In the genomic region with DNA sequence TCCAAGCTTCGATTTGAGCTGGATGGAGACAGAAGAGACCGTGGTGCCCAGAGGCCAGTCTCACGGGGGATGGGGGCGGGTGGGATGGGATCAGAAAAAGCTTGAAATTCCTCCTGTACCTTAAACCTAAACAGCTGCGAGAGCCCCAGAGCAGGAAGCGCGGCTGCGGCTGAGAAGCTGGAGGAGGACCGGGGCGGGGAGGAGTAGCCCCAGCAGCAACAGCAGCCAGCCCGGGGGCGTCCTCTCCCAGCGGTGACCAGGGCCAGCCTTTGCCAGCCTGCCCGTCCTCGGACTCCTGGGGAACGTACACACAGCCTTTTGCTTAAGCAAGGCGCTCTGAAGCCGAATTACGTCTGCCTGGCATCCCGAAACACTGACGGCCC, we compare ENCODE assay signal across 8 cellular contexts. TPM values are rescaled to one million over a fixed set of nuclear protein-coding genes. Genes with fewer than 3 reads are reported as not detected.
DNase-seq lines count a peak whose midpoint lies in the region; ATAC-seq and TF ChIP-seq lines count a peak whose summit lies in the region.

No MANE protein-coding gene starts in this region.

- H3K4me3 ChIP-seq in Caco-2 (ENCODE audit: low read depth, low read length) (peak overlapping the region; percentile 42), HL-60 (replicated peaks; ENCODE audit: insufficient read depth, low read length) (peak overlapping the region; percentile 55), left lung (peak overlapping the region; percentile 29 to 39), tibial nerve (peak overlapping the region; percentile 26 to 52 (median 46))

- no peak overlapping the region for H3K27ac ChIP-seq in HL-60 (replicated peaks)
- no peak overlapping the region for H3K27ac ChIP-seq in left lung
- no peak overlapping the region for H3K27ac ChIP-seq in tibial nerve

- BruUV-seq in Caco-2 (replicated peaks; lab: Mats Ljungman, UMichigan) = no TSS peak

- no peak for TF ChIP-seq POLR2A in tibial nerve (IDR thresholded peaks at IDR 0.05)

- POLR2A ChIA-PET in Caco-2 (lab: Charles Lee) = no interaction called here

- CTCF ChIA-PET in Caco-2 (lab: Charles Lee) = interaction anchor here (1.1 to 1.6 kb wide), 4 partner anchors 17 to 254 kb away, joined by 3 to 7 read pairs (median 4); a partner anchor contains a TSS

- H3K27me3 Mint-ChIP-seq in Caco-2 (ENCODE audit: insufficient read depth, unreplicated experiment) = peaks cover 24% of the 10 kb centered on the region

- WGBS in tibial nerve, 2 donors = 6% methylated on average over 20 of the region's 21 CpGs

- no peaks in the 10 kb centered on the region for H3K4me1 Mint-ChIP-seq in Caco-2 (ENCODE audit: low read depth, unreplicated experiment)

- H3K9me3 Mint-ChIP-seq in Caco-2 (ENCODE audit: unreplicated experiment) = no peaks in the 10 kb centered on the region

- no peak overlapping the region for H3K27ac Mint-ChIP-seq in Caco-2 (ENCODE audit: unreplicated experiment)

- intact Hi-C loops in Caco-2 (cut with micrococcal nuclease; ENCODE audit: unreplicated experiment) (loop anchor here (2.0 kb wide), 2 partner anchors 26 to 234 kb away; no protein-coding TSS in a partner anchor), left lung (cut with DNase I) (no loop called here)

- peaks cover 2% of the 10 kb centered on the region; the same call in 1 of the 2 replicates for H3K27me3 ChIP-seq in Caco-2 (replicated peaks; ENCODE audit: control insufficient read depth, insufficient read depth, low read length)
- H3K27me3 ChIP-seq in HL-60 (ENCODE audit: insufficient read depth, poor library complexity, severe bottlenecking) = peaks cover 17% of the 10 kb centered on the region
- peaks cover 67 to 80% of the 10 kb centered on the region in 2 donors for H3K27me3 ChIP-seq in left lung
- peaks cover 15 to 70% of the 10 kb centered on the region in 2 donors for H3K27me3 ChIP-seq in tibial nerve

- DNase-seq in Caco-2 (peak in 1 of 2 experiments; percentile 18), HL-60 (ENCODE audit: low read depth in 1 of 2, low spot score in 1 of 2) (no peak), astrocyte of the hippocampus (ENCODE audit: low read depth, low spot score) (peak; percentile 34), left lung (peak in 1 of 2 donors; percentile 72), tibial nerve (ENCODE audit: low spot score in 2 of 2) (no peak), cerebellum (ENCODE audit: low spot score) (no peak), HK-2 (ENCODE audit: unreplicated experiment) (no peak)

- H3K9me3 ChIP-seq in Caco-2 (no peaks in the 10 kb centered on the region), left lung (no peaks in the 10 kb centered on the region), tibial nerve (peaks cover 0 to 1% (median 0%) of the 10 kb centered on the region in 4 donors)

- TF ChIP-seq CTCF in Caco-2 (IDR thresholded peaks at IDR 0.05; ENCODE audit: insufficient read depth in 1 of 2, low read depth in 1 of 2, low read length in 1 of 2, severe bottlenecking in 1 of 2, unreplicated experiment in 1 of 2) (no peak), HL-60 (IDR thresholded peaks at IDR 0.05; ENCODE audit: insufficient read depth, low read length) (no peak), left lung (IDR thresholded peaks at IDR 0.05) (no peak), tibial nerve (IDR thresholded peaks at IDR 0.05) (no peak)

- no peaks in the 10 kb centered on the region for H3K36me3 Mint-ChIP-seq in Caco-2 (ENCODE audit: insufficient read depth, unreplicated experiment)

- ATAC-seq in GM19463 (IDR thresholded peaks at IDR 0.05; ENCODE audit: unreplicated experiment) (peak; percentile 13), left lung (peak; percentile 41)

- no peaks in the 10 kb centered on the region for H3K36me3 ChIP-seq in Caco-2 (ENCODE audit: control insufficient read depth, insufficient read depth, low read length)
- no peaks in the 10 kb centered on the region for H3K36me3 ChIP-seq in left lung
- no peaks in the 10 kb centered on the region for H3K36me3 ChIP-seq in tibial nerve

- H3K4me1 ChIP-seq in Caco-2 = no peaks in the 10 kb centered on the region
- H3K4me1 ChIP-seq in left lung = peaks cover 7 to 46% of the 10 kb centered on the region in 2 donors
- H3K4me1 ChIP-seq in tibial nerve = peaks cover 0 to 45% (median 23%) of the 10 kb centered on the region in 4 donors

- TF ChIP-seq EP300 in tibial nerve (IDR thresholded peaks at IDR 0.05) = no peak

- peak overlapping the region; percentile 84 for H3K4me3 Mint-ChIP-seq in Caco-2 (ENCODE audit: unreplicated experiment)

RNA-seq across cellular contexts. Expression of a gene that starts 17.4 kb away (rescaled TPM):
- 0.41 and 0.44 TPM in 2 replicates for total RNA-seq in Caco-2 (2022)
- total RNA-seq in left lung = not detected
- total RNA-seq in tibial nerve = not detected
- total RNA-seq in cerebellum = 4.7 TPM

RNA-seq across cellular contexts. Expression of a gene that starts 20.8 kb away (rescaled TPM):
- total RNA-seq in Caco-2 (2022) (93.1 and 94.6 TPM in 2 replicates), left lung (10 to 100 TPM; 55.6 to 63.7 TPM), tibial nerve (10 to 100 TPM; 22.7 to 48.3 (median 30.3) TPM), cerebellum (66.0 TPM)
